1 cellular context compared by ENCODE assay signal in the genomic region with DNA sequence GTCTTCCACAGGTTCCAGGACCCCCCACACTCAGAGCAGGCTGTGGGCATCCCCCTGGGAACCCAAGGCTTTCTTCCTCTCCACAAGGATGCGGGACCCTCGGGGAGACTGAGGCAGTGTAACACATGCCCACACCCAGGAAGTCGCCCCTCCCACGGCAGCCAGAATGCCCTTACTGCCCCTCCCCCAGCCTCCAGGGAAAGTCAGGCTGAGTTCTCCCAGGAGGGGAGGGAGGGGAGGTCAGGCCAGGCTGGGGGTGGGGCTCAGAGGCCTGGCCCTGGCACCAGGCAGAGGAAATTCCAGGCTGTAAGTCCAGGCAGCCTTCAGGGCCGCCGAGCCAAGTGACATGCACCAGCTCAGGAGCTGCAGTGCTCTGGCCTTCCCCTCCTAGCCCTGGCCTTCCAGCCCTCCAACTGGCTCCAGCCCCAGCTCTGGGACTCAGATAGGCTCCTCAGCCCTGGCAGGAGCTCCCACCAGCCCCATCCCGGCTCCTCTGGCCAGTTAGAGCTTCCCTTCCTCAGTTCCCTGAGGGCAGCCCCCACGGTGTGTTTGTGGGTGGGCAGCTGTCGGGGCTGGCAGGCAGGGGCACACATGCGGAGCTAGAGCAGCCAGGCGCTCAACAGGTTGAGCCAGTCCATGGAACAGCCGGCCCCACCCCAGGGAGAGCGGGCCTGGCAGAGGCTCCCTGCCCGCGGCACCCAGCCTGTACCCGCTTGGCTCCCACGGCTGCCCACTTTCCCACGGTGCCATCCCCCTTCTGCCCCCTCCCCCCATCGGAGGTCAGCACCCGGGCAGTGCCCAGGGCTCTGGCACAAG.
TF ChIP-seq lines count a peak whose summit lies in the region.

No MANE protein-coding gene starts in this region.

TF ChIP-seq in HepG2, 621 proteins besides CTCF, POLR2A, EP300 and RAD21 (continued from another document and continues in another):
- TF ChIP-seq ZNF704 (CRISPR knock-in tag; IDR thresholded peaks at IDR 0.05; ENCODE audit: borderline replicate concordance) (0 out of 2 replicates have a peak, but pooled peaks have one; percentile 6), JDP2 (CRISPR knock-in tag; IDR thresholded peaks at IDR 0.05; ENCODE audit: borderline replicate concordance) (no peak), PHF20 (CRISPR knock-in tag; IDR thresholded peaks at IDR 0.05) (no peak), ZNF841 (CRISPR knock-in tag; IDR thresholded peaks at IDR 0.05; ENCODE audit: borderline replicate concordance) (no peak), POLR2AphosphoS5 (IDR thresholded peaks at IDR 0.05; ENCODE audit: low read depth, low read length) (peak; percentile 33; the same call in 1 of the 2 replicates), ZNF549 (CRISPR knock-in tag; IDR thresholded peaks at IDR 0.05) (no peak), SIN3A (IDR thresholded peaks at IDR 0.05; ENCODE audit: borderline replicate concordance, low read depth, low read length) (peak; percentile 34; the same call in 1 of the 2 replicates), ELF4 (CRISPR knock-in tag; IDR thresholded peaks at IDR 0.05; ENCODE audit: borderline replicate concordance) (no peak), KAT7 (CRISPR knock-in tag; IDR thresholded peaks at IDR 0.05; ENCODE audit: borderline replicate concordance) (0 out of 2 replicates have a peak, but pooled peaks have one; percentile 3), MAF1 (CRISPR knock-in tag; IDR thresholded peaks at IDR 0.05; ENCODE audit: borderline replicate concordance) (peak; percentile 38; the same call in 1 of the 2 replicates), AKNA (CRISPR knock-in tag; IDR thresholded peaks at IDR 0.05; ENCODE audit: borderline replicate concordance) (no peak), ZNF451 (CRISPR knock-in tag; IDR thresholded peaks at IDR 0.05) (no peak), DNMT3B (CRISPR knock-in tag; conservative IDR thresholded peaks at IDR 0.05) (no peak), ZNF30 (CRISPR knock-in tag; IDR thresholded peaks at IDR 0.05) (no peak), CAMTA2 (CRISPR knock-in tag; IDR thresholded peaks at IDR 0.05; ENCODE audit: borderline replicate concordance) (no peak), KDM2A (CRISPR knock-in tag; IDR thresholded peaks at IDR 0.05; ENCODE audit: borderline replicate concordance, low read depth) (peak; percentile 56), TCF7 (IDR thresholded peaks at IDR 0.05; ENCODE audit: low read depth) (no peak), PRPF4 (IDR thresholded peaks at IDR 0.05; ENCODE audit: low read depth, low read length, poor library complexity, severe bottlenecking) (peak; percentile 60), CBX5 (CRISPR knock-in tag; IDR thresholded peaks at IDR 0.05; ENCODE audit: borderline replicate concordance) (no peak), DDIT3 (CRISPR knock-in tag; IDR thresholded peaks at IDR 0.05) (no peak), FOXK1 (CRISPR knock-in tag; IDR thresholded peaks at IDR 0.05; ENCODE audit: borderline replicate concordance, low read depth) (no peak), SP140L (CRISPR knock-in tag; IDR thresholded peaks at IDR 0.05; ENCODE audit: borderline replicate concordance) (no peak), ZBTB25 (CRISPR knock-in tag; IDR thresholded peaks at IDR 0.05) (no peak), KLF13 (CRISPR knock-in tag; IDR thresholded peaks at IDR 0.05) (no peak), RBM39 (IDR thresholded peaks at IDR 0.05; ENCODE audit: low read depth, low read length, poor library complexity, severe bottlenecking) (no peak), SRY (CRISPR knock-in tag; IDR thresholded peaks at IDR 0.05) (no peak), AGO1 (IDR thresholded peaks at IDR 0.05; ENCODE audit: low read depth, low read length, poor library complexity, severe bottlenecking) (no peak), ZNF383 (CRISPR knock-in tag; IDR thresholded peaks at IDR 0.05; ENCODE audit: borderline replicate concordance) (no peak), SRSF1 (optimal IDR thresholded peaks at IDR 0.05; ENCODE audit: low read depth, low read length) (no peak), MLXIP (CRISPR knock-in tag; IDR thresholded peaks at IDR 0.05; ENCODE audit: borderline replicate concordance) (no peak)
- TF ChIP-seq, protein P1, sequence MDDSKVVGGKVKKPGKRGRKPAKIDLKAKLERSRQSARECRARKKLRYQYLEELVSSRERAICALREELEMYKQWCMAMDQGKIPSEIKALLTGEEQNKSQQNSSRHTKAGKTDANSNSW (CRISPR knock-in tag; IDR thresholded peaks at IDR 0.05; ENCODE audit: borderline replicate concordance), result no peak
- TF ChIP-seq, protein P2, sequence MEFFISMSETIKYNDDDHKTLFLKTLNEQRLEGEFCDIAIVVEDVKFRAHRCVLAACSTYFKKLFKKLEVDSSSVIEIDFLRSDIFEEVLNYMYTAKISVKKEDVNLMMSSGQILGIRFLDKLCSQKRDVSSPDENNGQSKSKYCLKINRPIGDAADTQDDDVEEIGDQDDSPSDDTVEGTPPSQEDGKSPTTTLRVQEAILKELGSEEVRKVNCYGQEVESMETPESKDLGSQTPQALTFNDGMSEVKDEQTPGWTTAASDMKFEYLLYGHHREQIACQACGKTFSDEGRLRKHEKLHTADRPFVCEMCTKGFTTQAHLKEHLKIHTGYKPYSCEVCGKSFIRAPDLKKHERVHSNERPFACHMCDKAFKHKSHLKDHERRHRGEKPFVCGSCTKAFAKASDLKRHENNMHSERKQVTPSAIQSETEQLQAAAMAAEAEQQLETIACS (CRISPR knock-in tag; IDR thresholded peaks at IDR 0.05), result no peak
- TF ChIP-seq, protein P3, sequence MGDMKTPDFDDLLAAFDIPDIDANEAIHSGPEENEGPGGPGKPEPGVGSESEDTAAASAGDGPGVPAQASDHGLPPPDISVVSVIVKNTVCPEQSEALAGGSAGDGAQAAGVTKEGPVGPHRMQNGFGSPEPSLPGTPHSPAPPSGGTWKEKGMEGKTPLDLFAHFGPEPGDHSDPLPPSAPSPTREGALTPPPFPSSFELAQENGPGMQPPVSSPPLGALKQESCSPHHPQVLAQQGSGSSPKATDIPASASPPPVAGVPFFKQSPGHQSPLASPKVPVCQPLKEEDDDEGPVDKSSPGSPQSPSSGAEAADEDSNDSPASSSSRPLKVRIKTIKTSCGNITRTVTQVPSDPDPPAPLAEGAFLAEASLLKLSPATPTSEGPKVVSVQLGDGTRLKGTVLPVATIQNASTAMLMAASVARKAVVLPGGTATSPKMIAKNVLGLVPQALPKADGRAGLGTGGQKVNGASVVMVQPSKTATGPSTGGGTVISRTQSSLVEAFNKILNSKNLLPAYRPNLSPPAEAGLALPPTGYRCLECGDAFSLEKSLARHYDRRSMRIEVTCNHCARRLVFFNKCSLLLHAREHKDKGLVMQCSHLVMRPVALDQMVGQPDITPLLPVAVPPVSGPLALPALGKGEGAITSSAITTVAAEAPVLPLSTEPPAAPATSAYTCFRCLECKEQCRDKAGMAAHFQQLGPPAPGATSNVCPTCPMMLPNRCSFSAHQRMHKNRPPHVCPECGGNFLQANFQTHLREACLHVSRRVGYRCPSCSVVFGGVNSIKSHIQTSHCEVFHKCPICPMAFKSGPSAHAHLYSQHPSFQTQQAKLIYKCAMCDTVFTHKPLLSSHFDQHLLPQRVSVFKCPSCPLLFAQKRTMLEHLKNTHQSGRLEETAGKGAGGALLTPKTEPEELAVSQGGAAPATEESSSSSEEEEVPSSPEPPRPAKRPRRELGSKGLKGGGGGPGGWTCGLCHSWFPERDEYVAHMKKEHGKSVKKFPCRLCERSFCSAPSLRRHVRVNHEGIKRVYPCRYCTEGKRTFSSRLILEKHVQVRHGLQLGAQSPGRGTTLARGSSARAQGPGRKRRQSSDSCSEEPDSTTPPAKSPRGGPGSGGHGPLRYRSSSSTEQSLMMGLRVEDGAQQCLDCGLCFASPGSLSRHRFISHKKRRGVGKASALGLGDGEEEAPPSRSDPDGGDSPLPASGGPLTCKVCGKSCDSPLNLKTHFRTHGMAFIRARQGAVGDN (CRISPR knock-in tag; IDR thresholded peaks at IDR 0.05), result peak; percentile 70; the same call in 1 of the 2 replicates
- TF ChIP-seq, protein P4, sequence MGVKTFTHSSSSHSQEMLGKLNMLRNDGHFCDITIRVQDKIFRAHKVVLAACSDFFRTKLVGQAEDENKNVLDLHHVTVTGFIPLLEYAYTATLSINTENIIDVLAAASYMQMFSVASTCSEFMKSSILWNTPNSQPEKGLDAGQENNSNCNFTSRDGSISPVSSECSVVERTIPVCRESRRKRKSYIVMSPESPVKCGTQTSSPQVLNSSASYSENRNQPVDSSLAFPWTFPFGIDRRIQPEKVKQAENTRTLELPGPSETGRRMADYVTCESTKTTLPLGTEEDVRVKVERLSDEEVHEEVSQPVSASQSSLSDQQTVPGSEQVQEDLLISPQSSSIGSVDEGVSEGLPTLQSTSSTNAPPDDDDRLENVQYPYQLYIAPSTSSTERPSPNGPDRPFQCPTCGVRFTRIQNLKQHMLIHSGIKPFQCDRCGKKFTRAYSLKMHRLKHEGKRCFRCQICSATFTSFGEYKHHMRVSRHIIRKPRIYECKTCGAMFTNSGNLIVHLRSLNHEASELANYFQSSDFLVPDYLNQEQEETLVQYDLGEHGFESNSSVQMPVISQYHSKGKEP (CRISPR knock-in tag; IDR thresholded peaks at IDR 0.05), result no peak
- TF ChIP-seq, protein P5, sequence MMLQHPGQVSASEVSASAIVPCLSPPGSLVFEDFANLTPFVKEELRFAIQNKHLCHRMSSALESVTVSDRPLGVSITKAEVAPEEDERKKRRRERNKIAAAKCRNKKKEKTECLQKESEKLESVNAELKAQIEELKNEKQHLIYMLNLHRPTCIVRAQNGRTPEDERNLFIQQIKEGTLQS (CRISPR knock-in tag; IDR thresholded peaks at IDR 0.05), result no peak
- TF ChIP-seq, protein P6, sequence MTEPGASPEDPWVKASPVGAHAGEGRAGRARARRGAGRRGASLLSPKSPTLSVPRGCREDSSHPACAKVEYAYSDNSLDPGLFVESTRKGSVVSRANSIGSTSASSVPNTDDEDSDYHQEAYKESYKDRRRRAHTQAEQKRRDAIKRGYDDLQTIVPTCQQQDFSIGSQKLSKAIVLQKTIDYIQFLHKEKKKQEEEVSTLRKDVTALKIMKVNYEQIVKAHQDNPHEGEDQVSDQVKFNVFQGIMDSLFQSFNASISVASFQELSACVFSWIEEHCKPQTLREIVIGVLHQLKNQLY (CRISPR knock-in tag; IDR thresholded peaks at IDR 0.05), result no peak
